Comparison of ENCODE assay signal across 8 cellular contexts in the genomic region with DNA sequence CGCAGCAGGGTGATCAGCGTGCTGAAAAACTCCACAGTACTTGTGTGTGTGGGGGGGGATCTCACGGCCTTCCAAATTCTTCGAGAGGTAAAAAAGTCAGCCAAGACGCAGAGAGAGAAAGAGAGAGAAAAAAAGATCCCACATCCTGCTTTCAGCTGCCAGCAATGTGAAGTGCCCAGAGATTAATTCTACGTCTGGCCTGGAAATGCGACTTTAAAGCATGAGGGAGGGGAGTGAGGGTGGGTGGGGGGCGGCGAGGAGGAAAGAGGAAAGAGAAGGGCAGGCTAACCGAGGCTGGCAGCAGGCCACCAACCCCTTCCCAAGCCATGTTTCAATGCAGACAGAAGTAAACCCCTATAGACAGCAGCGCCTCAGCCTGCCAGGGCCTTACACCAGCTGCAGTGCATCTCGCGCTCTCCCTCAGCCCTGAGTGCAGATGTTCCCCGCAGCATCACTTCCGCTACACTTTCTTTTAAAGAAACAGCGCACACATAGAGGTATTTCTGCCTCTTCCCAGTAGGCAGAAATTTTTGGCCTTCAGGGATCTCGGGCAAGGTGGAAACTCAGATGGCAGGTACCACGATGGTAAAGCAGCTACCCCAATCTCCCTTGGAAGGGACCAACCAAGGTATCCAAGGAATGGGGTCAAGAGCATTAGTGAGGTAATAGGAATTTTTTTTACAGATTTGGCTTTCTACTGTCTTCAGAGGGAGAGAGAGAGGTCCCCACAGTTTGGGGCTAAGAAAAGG.
DNase-seq lines count a peak whose midpoint lies in the region; TF ChIP-seq lines count a peak whose summit lies in the region.

No MANE protein-coding gene starts in this region.

- DNase-seq in RPMI7951 (ENCODE audit: low read depth) (peak; percentile 88), head of caudate nucleus (peak in 41 of 42 donors; percentile 26 to 79 (median 52)), sigmoid colon (peak; percentile 89), kidney glomerular epithelial cell (lab: John Stamatoyannopoulos, UW) (no peak), SW480 (ENCODE audit: low spot score) (no peak)
- peak in 3 of 4 experiments; percentile 23 to 55 (median 47) for DNase-seq in activated naive CD4-positive, alpha-beta T cell (lab: John Stamatoyannopoulos, UW)

- CTCF ChIA-PET in HEK293 (lab: Yijun Ruan, JAX) = no interaction called here

- H3K27me3 ChIP-seq in sigmoid colon = no peaks in the 10 kb centered on the region

- POLR2A ChIA-PET in HEK293 (lab: Yijun Ruan, JAX) = no interaction called here

- no peak for TF ChIP-seq POLR2A in sigmoid colon (IDR thresholded peaks at IDR 0.05)

- H3K4me3 ChIP-seq in GM08714 (ENCODE audit: low read length) (peak overlapping the region; percentile 68; the same call in 1 of the 2 replicates), HEK293 (ENCODE audit: low read depth, low read length) (no peak overlapping the region), sigmoid colon (peak overlapping the region in 1 of 4 donors; percentile 32)

- peaks cover 8 to 10% of the 10 kb centered on the region in 2 experiments; a peak in 2 of 3 replicates for H3K36me3 ChIP-seq in HEK293 (ENCODE audit: control insufficient read depth in 2 of 2, insufficient read depth in 1 of 2, low read length in 2 of 2)
- peaks cover 0 to 5% (median 0%) of the 10 kb centered on the region in 4 donors for H3K36me3 ChIP-seq in sigmoid colon

- TF ChIP-seq CTCF in HEK293 (tag by site-specific recombination; IDR thresholded peaks at IDR 0.05) (no peak), sigmoid colon (IDR thresholded peaks at IDR 0.05) (no peak)

- H3K4me1 ChIP-seq in HEK293 (ENCODE audit: control insufficient read depth, insufficient read depth, low read length) (peaks cover 15% of the 10 kb centered on the region), sigmoid colon (peaks cover 0 to 57% (median 51%) of the 10 kb centered on the region in 4 donors)

- H3K27ac ChIP-seq in HEK293 (ENCODE audit: extremely low read depth, low read depth, low read length) (no peak overlapping the region), sigmoid colon (peak overlapping the region; percentile 72 to 87 (median 84))

- H3K9me3 ChIP-seq in HEK293 (ENCODE audit: control insufficient read depth, insufficient read depth, low read depth, low read length) = no peaks in the 10 kb centered on the region
- no peaks in the 10 kb centered on the region for H3K9me3 ChIP-seq in sigmoid colon

- TF ChIP-seq EP300 in sigmoid colon (IDR thresholded peaks at IDR 0.05) = peak in 1 of 4 donors; percentile 38

- WGBS in sigmoid colon, 2 donors = 30 to 76% methylated on average over 18 of the region's 18 CpGs

- intact Hi-C loops in head of caudate nucleus (cut with DNase I) (no loop called here), sigmoid colon (cut with DNase I) (loop anchor here (2.0 kb wide), 1 partner anchor 41 kb away; no protein-coding TSS in a partner anchor)

TF ChIP-seq in HEK293, 187 proteins besides CTCF, POLR2A, EP300 and RAD21:
- TF ChIP-seq ZBTB17 (tag by site-specific recombination; IDR thresholded peaks at IDR 0.05) = 0 out of 2 replicates have a peak, but pooled peaks have one; percentile 37
- TF ChIP-seq ZNF16 (tag by site-specific recombination; IDR thresholded peaks at IDR 0.05; ENCODE audit: low read depth) = no peak

Comparison
In these comparisons a context has a peak if more than half of its experiments do, and no peak if none do; other contexts are left out.
1. DNase-seq: peak in RPMI7951 (single experiment), activated naive CD4-positive, alpha-beta T cell (3 of 4), head of caudate nucleus (41 of 42) and sigmoid colon (single experiment); none in kidney glomerular epithelial cell (single experiment) and SW480 (single experiment).